ENCODE assay signal across 19 cellular contexts in genomic region chr13:94607056-94607455, GRCh38. TPM values are rescaled to one million over a fixed set of nuclear protein-coding genes. Genes with fewer than 3 reads are reported as not detected.
DNase-seq lines count a peak whose midpoint lies in the region; ATAC-seq, FAIRE-seq and TF ChIP-seq lines count a peak whose summit lies in the region.
"Had no signal": no experiment of that assay in that cellular context is flagged by ENCODE, and none has a peak within 500 bp of the region (broad histone marks: within the 10 kb centered on the region; RNA-seq: fewer than 3 reads in every experiment).

No MANE protein-coding gene starts in this region.

- ATAC-seq in T-helper 17 cell: no peak
- no peak for ATAC-seq in HG03095 (IDR thresholded peaks at IDR 0.05; ENCODE audit: unreplicated experiment)
- ATAC-seq: Right ventricle myocardium inferior had no signal

- intact Hi-C loops in MCF 10A (cut with micrococcal nuclease) (no loop called here), breast epithelium (cut with DNase I; ENCODE audit: low total_unique reads) (no loop called here)

- H3K4me3 Mint-ChIP-seq in MCF 10A (ENCODE audit: unreplicated experiment) (no peak overlapping the region), T-helper 17 cell (no peak overlapping the region)

- H3K4me1 ChIP-seq in breast epithelium: peaks cover 0 to 3% of the 10 kb centered on the region in 2 donors
- H3K4me1 ChIP-seq in subcutaneous abdominal adipose tissue (ENCODE audit: control insufficient read depth in 5 of 5, insufficient read depth in 5 of 5, low read length in 5 of 5): peaks cover 0 to 34% (median 27%) of the 10 kb centered on the region in 5 donors

- TF ChIP-seq POLR2A in breast epithelium (IDR thresholded peaks at IDR 0.05) (no peak), H54 (IDR thresholded peaks at IDR 0.05; ENCODE audit: low read depth, low read length) (no peak)

- DNase-seq in MCF 10A (ENCODE audit: unreplicated experiment) (no peak), breast epithelium (ENCODE audit: low spot score in 2 of 2) (no peak), H54 (ENCODE audit: insufficient read length, low spot score) (no peak), T-helper 17 cell (no peak), GM13976 (ENCODE audit: low spot score) (no peak)
- DNase-seq: Calu3; CD8-positive, alpha-beta memory T cell; Kasumi-1; MM.1S; NCI-H1105 treated with DMSO at 0.1 percent for 48 hours; NCI-H2081; NCI-H2171 treated with DMSO at 0.1 percent for 48 hours; NCI-H524 treated with DMSO at 0.1 percent for 48 hours had no signal

- no peaks in the 10 kb centered on the region for H3K9me3 Mint-ChIP-seq in MCF 10A (ENCODE audit: unreplicated experiment)
- H3K9me3 Mint-ChIP-seq: CD8-positive, alpha-beta memory T cell had no signal

- CTCF ChIA-PET in MCF 10A (lab: Yijun Ruan, JAX): interaction anchor here (2.1 kb wide), 1 partner anchor 13 kb away, joined by 14 read pairs; no protein-coding TSS in a partner anchor

- peak; percentile 60 for FAIRE-seq in H54 (lab: Jason Lieb, UNC)
- FAIRE-seq: G401.6, GM19239 had no signal

- H3K27me3 Mint-ChIP-seq in MCF 10A (ENCODE audit: insufficient read depth, unreplicated experiment) (no peaks in the 10 kb centered on the region), T-helper 17 cell (no peaks in the 10 kb centered on the region)

- H3K27me3 ChIP-seq in breast epithelium: no peaks in the 10 kb centered on the region
- no peaks in the 10 kb centered on the region for H3K27me3 ChIP-seq in subcutaneous abdominal adipose tissue (ENCODE audit: control insufficient read depth in 5 of 5, insufficient read depth in 4 of 5, low read length in 5 of 5)
- H3K27me3 ChIP-seq: SJSA1 had no signal

- H3K4me3 ChIP-seq in breast epithelium: no peak overlapping the region
- H3K4me3 ChIP-seq in subcutaneous abdominal adipose tissue (ENCODE audit: low read depth in 1 of 5, low read length in 5 of 5): no peak overlapping the region
- H3K4me3 ChIP-seq: SJSA1 had no signal

- H3K9me3 ChIP-seq in breast epithelium (no peaks in the 10 kb centered on the region), T-helper 17 cell (ENCODE audit: control insufficient read depth, low read length, poor library complexity, severe bottlenecking) (no peaks in the 10 kb centered on the region), subcutaneous abdominal adipose tissue (ENCODE audit: control insufficient read depth in 5 of 5, low read length in 5 of 5) (no peaks in the 10 kb centered on the region)
- H3K9me3 ChIP-seq: SJSA1 had no signal

- TF ChIP-seq CTCF in MCF 10A (IDR thresholded peaks at IDR 0.05; ENCODE audit: unreplicated experiment): no peak
- no peak for TF ChIP-seq CTCF in breast epithelium (IDR thresholded peaks at IDR 0.05)
- TF ChIP-seq CTCF in GM13976 (IDR thresholded peaks at IDR 0.05; ENCODE audit: borderline replicate concordance, control extremely low read depth, extremely low read depth, insufficient read depth, missing control alignments): no peak

- H3K4me1 Mint-ChIP-seq in MCF 10A (ENCODE audit: insufficient read depth, unreplicated experiment) (peaks cover 19% of the 10 kb centered on the region), T-helper 17 cell (peaks cover 18% of the 10 kb centered on the region)

- H3K36me3 ChIP-seq in breast epithelium (peaks cover 4% of the 10 kb centered on the region), subcutaneous abdominal adipose tissue (ENCODE audit: control insufficient read depth in 5 of 5, insufficient read depth in 5 of 5, low read length in 5 of 5) (peaks cover 6 to 33% (median 19%) of the 10 kb centered on the region in 5 donors)

- no peak overlapping the region for H3K27ac ChIP-seq in breast epithelium
- peak overlapping the region; percentile 82 for H3K27ac ChIP-seq in subcutaneous abdominal adipose tissue (ENCODE audit: low read depth, low read length)
- H3K27ac ChIP-seq: SJSA1 had no signal

- no TSS peak for BruUV-seq in MCF 10A (replicated peaks; lab: Mats Ljungman, UMichigan)

- POLR2A ChIA-PET in MCF 10A (lab: Yijun Ruan, JAX): interaction anchor here (1.3 kb wide), 1 partner anchor 11 kb away, joined by 3 read pairs; the partner anchor contains the start of gene TGDS

- H3K27ac Mint-ChIP-seq in MCF 10A (ENCODE audit: low read depth, unreplicated experiment) (peak overlapping the region; percentile 14), T-helper 17 cell (peak overlapping the region; percentile 46)

- H3K36me3 Mint-ChIP-seq in MCF 10A (ENCODE audit: insufficient read depth, unreplicated experiment) (peaks cover 29% of the 10 kb centered on the region), T-helper 17 cell (ENCODE audit: low read depth) (peaks cover 4% of the 10 kb centered on the region)

- in situ Hi-C loops in GM13976 (cut with MboI; ENCODE audit: low sequenced_read_pairs, unreplicated experiment): loop anchor here (25.0 kb wide), 1 partner anchor 805 kb away; no protein-coding TSS in a partner anchor

- H3K9ac ChIP-seq in subcutaneous abdominal adipose tissue (ENCODE audit: low read length in 5 of 5): no peak overlapping the region

RNA-seq across cellular contexts. Expression of gene GPR180, which starts 5.4 kb away (rescaled TPM):
- total RNA-seq in MCF 10A (2022): 4.8 and 4.9 TPM in 2 replicates
- 1 to 10 TPM; 6.2 to 8.9 (median 7.9) TPM for total RNA-seq in breast epithelium
- 1 to 10 TPM; 1.3 to 1.4 TPM for total RNA-seq in T-helper 17 cell

RNA-seq across cellular contexts. Expression of gene TGDS, which starts 11.1 kb away (rescaled TPM):
- 14.1 and 16.8 TPM in 2 replicates for total RNA-seq in MCF 10A (2022)
- 10 to 100 TPM; 12.1 to 21.2 (median 12.5) TPM for total RNA-seq in breast epithelium
- 1 to 10 TPM; 5.5 to 5.9 TPM for total RNA-seq in T-helper 17 cell
